9 cellular contexts compared by ENCODE assay signal in genomic region chr1:38105267-38105666, GRCh38. TPM values are rescaled to one million over a fixed set of nuclear protein-coding genes. Genes with fewer than 3 reads are reported as not detected.
"Had no signal": no experiment of that assay in that cellular context is flagged by ENCODE, and none has a peak within 500 bp of the region (broad histone marks: within the 10 kb centered on the region; RNA-seq: fewer than 3 reads in every experiment).

No MANE protein-coding gene starts in this region.

- FAIRE-seq: G401.6, GM12878, GM12891, GM12892, GM18507, GM19239 had no signal

- ATAC-seq: GM12878 had no signal

- H3K4me3 ChIP-seq: GM12878 had no signal

- DNase-seq: GDM1, GF-D8 had no signal

RNA-seq across cellular contexts. Expression of gene POU3F1, which starts 58.7 kb away (rescaled TPM):
- total RNA-seq: G401 had no signal
